8 cellular contexts compared by ENCODE assay signal in the genomic region with DNA sequence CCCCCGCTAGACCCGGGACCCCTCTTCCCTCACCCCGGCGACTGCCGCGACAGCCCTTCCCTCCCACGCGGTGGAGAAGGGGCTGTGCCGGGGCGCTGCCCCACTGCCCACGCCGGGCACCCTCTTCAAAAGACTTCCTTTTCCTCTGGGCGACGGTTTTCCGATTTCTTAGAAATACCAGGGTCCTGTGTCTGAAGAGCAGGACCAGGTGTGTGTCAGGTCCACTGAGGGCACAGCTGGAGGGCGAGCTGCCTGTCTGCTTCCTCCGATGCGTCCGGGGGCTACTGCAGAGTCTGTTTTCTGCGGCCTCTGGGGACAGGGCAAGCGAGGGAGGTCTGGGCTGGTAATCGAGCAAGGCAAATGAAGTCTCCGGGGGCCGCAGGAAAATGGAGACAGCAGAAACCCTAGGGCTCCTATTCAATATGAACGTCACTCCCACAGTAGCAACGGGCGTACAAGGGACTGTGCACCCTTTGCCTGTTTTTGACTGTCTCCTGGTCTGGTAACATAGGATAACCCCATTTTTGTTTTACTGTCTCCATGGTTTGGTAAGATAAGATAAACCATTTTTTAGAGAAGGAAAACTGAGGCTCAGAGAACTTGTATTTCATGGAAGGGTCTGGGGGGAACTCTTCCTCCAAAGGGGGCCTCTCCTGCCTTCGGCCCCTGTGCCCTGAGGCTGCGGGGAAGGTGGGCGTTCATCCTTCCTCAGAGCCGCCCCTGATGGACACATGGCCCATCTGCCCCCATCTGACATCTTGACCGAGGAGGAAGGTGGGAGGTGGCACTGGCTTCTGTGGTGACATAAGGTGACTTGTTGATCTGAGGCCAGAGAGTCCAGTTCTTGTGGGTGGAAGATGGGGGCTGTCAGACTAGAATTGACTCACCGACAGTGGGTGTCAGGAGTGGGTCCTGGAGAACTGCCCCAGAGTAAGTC. TPM values are rescaled to one million over a fixed set of nuclear protein-coding genes. Genes with fewer than 3 reads are reported as not detected.
DNase-seq lines count a peak whose midpoint lies in the region; ATAC-seq, FAIRE-seq and TF ChIP-seq lines count a peak whose summit lies in the region.

No MANE protein-coding gene starts in this region.

- ATAC-seq in A549 (no peak), GM19324 (IDR thresholded peaks at IDR 0.05; ENCODE audit: low FRiP score, unreplicated experiment) (peak; percentile 20)

- H3K4me2 ChIP-seq in A549, result peak overlapping the region; percentile 93

- FAIRE-seq in A549 (lab: Jason Lieb, UNC), result no peak

- peaks cover 0 to 36% (median 0%) of the 10 kb centered on the region in 6 donors for H3K36me3 ChIP-seq in spleen

- no peaks in the 10 kb centered on the region for H3K4me1 ChIP-seq in A549
- H3K4me1 ChIP-seq in spleen, result peaks cover 37 to 96% (median 86%) of the 10 kb centered on the region in 6 donors

- intact Hi-C loops in spleen (cut with DNase I; ENCODE audit: low total_unique reads), result no loop called here

- H3K9me3 ChIP-seq in A549 (no peaks in the 10 kb centered on the region), spleen (no peaks in the 10 kb centered on the region)

- CTCF ChIA-PET in A549 (lab: Yijun Ruan, JAX), result interaction anchor here (0.6 kb wide), 1 partner anchor 35 kb away, joined by 3 read pairs; no protein-coding TSS in a partner anchor

- H3K4me3 ChIP-seq in A549, result no peak overlapping the region; the same call in 2 of the 3 replicates
- peak overlapping the region; percentile 77 for H3K4me3 ChIP-seq in fibroblast of pulmonary artery (replicated peaks; ENCODE audit: low read depth, low read length)
- H3K4me3 ChIP-seq in spleen, result peak overlapping the region; percentile 76 to 98 (median 85)

- 82% methylated on average over 30 of the region's 33 CpGs for WGBS in A549 (ENCODE audit: missing lambda C conversion rate)
- 7 to 17% (median 10%) methylated on average over 25 to 33 of the region's 33 CpGs for WGBS in spleen, 5 donors

- POLR2A ChIA-PET in A549 (lab: Yijun Ruan, JAX), result no interaction called here

- TF ChIP-seq EP300 in A549 (IDR thresholded peaks at IDR 0.05), result no peak

- H3K27ac ChIP-seq in A549 (no peak overlapping the region; a peak in 1 of 6 replicates), spleen (peak overlapping the region; percentile 92 to 99 (median 98))

- TF ChIP-seq CTCF in A549 (IDR thresholded peaks at IDR 0.05) (no peak), fibroblast of pulmonary artery (IDR thresholded peaks at IDR 0.05; ENCODE audit: low read length, missing control alignments) (no peak), spleen (IDR thresholded peaks at IDR 0.05 in 8 of 11, conservative IDR thresholded peaks at IDR 0.05 in 3 of 11) (peak in 1 of 11 experiments; percentile 3)

- H3K27me3 ChIP-seq in spleen (replicated peaks in 1 of 7), result no peaks in the 10 kb centered on the region

- DNase-seq in A549 (ENCODE audit: low read depth in 1 of 2, low spot score in 1 of 2), result no peak
- DNase-seq in UCSD-AML1 (lab: John Stamatoyannopoulos, UW; ENCODE audit: unreplicated experiment), result peak; percentile 51
- no peak for DNase-seq in fibroblast of pulmonary artery (ENCODE audit: low read depth)
- no peak for DNase-seq in spleen
- DNase-seq in NCI-H2196 (lab: John Stamatoyannopoulos, UW; ENCODE audit: unreplicated experiment), result no peak
- no peak for DNase-seq in NCI-H1694 treated with DMSO at 0.1 percent for 48 hours (lab: John Stamatoyannopoulos, UW)
- no peak for DNase-seq in amygdala (lab: John Stamatoyannopoulos, UW)

- no peak for TF ChIP-seq POLR2A in A549 (IDR thresholded peaks at IDR 0.05; ENCODE audit: low read length)
- TF ChIP-seq POLR2A in spleen (IDR thresholded peaks at IDR 0.05), result no peak

- TF ChIP-seq RAD21 in A549 (conservative IDR thresholded peaks at IDR 0.05 in 1 of 2, IDR thresholded peaks at IDR 0.05 in 1 of 2), result no peak

TF ChIP-seq in A549, 52 proteins besides CTCF, POLR2A, EP300 and RAD21:
- TF ChIP-seq, protein P1, sequence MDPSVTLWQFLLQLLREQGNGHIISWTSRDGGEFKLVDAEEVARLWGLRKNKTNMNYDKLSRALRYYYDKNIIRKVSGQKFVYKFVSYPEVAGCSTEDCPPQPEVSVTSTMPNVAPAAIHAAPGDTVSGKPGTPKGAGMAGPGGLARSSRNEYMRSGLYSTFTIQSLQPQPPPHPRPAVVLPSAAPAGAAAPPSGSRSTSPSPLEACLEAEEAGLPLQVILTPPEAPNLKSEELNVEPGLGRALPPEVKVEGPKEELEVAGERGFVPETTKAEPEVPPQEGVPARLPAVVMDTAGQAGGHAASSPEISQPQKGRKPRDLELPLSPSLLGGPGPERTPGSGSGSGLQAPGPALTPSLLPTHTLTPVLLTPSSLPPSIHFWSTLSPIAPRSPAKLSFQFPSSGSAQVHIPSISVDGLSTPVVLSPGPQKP (IDR thresholded peaks at IDR 0.05; ENCODE audit: low read depth, low read length), result no peak
- TF ChIP-seq CHD2 (IDR thresholded peaks at IDR 0.05; ENCODE audit: low read length, partially characterized antibody), result no peak
- no peak for TF ChIP-seq CEBPB (IDR thresholded peaks at IDR 0.05)
- no peak for TF ChIP-seq NR3C1 (IDR thresholded peaks at IDR 0.05)
- no peak for TF ChIP-seq GATA3 (IDR thresholded peaks at IDR 0.05; ENCODE audit: borderline replicate concordance)
- TF ChIP-seq, protein P2, sequence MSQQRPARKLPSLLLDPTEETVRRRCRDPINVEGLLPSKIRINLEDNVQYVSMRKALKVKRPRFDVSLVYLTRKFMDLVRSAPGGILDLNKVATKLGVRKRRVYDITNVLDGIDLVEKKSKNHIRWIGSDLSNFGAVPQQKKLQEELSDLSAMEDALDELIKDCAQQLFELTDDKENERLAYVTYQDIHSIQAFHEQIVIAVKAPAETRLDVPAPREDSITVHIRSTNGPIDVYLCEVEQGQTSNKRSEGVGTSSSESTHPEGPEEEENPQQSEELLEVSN (IDR thresholded peaks at IDR 0.05; ENCODE audit: borderline replicate concordance, low read depth), result no peak
- no peak for TF ChIP-seq SREBF2 (IDR thresholded peaks at IDR 0.05)
- no peak for TF ChIP-seq ZNF302 (CRISPR knock-in tag; IDR thresholded peaks at IDR 0.05)
- no peak for TF ChIP-seq EHMT2 (IDR thresholded peaks at IDR 0.05; ENCODE audit: low read depth)
- TF ChIP-seq KDM5A (IDR thresholded peaks at IDR 0.05), result no peak
- no peak for TF ChIP-seq JUN (IDR thresholded peaks at IDR 0.05)
- TF ChIP-seq FOXS1 (CRISPR knock-in tag; IDR thresholded peaks at IDR 0.05), result no peak
- TF ChIP-seq, protein P3, sequence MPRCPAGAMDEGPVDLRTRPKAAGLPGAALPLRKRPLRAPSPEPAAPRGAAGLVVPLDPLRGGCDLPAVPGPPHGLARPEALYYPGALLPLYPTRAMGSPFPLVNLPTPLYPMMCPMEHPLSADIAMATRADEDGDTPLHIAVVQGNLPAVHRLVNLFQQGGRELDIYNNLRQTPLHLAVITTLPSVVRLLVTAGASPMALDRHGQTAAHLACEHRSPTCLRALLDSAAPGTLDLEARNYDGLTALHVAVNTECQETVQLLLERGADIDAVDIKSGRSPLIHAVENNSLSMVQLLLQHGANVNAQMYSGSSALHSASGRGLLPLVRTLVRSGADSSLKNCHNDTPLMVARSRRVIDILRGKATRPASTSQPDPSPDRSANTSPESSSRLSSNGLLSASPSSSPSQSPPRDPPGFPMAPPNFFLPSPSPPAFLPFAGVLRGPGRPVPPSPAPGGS (IDR thresholded peaks at IDR 0.05), result no peak
- no peak for TF ChIP-seq JUNB (IDR thresholded peaks at IDR 0.05)
- TF ChIP-seq, protein P4, sequence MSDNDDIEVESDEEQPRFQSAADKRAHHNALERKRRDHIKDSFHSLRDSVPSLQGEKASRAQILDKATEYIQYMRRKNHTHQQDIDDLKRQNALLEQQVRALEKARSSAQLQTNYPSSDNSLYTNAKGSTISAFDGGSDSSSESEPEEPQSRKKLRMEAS (IDR thresholded peaks at IDR 0.05), result no peak
- no peak for TF ChIP-seq HDAC2 (IDR thresholded peaks at IDR 0.05)

RNA-seq across cellular contexts. Expression of a gene that starts 1.0 kb away (rescaled TPM):
- polyA plus RNA-seq in A549 (2011; rRNA removed) (0.06 and 0.09 TPM in 2 replicates), A549 (2017; fragmentation: RNase III; extraction: RNeasy Plus Mini Kit Qiagen cat#74134 plus additional on column Dnase treatment) (0.05 to 0.22 TPM (median 0.07 TPM) in 3 replicates), spleen (10 to 100 TPM; 28.5 to 63.2 (median 36.8) TPM)
- polyA plus RNA-seq in A549 (2012; cell fraction: cytosol; rRNA removed), result 0.05 and 0.12 TPM in 2 replicates
- 0.10 and 0.11 TPM in 2 replicates for polyA plus RNA-seq in A549 (2012; cell fraction: nucleus; rRNA removed)
- 0.05 and 0.08 TPM in 2 replicates for polyA minus RNA-seq in A549 (2011; rRNA and poly(A)+ RNA removed)
- 100 to 1,000 TPM; 142 to 233 (median 183) TPM for total RNA-seq in spleen

Comparison
In these comparisons a context has a peak if more than half of its experiments do, and no peak if none do; other contexts are left out.
1. H3K27ac ChIP-seq: peak in spleen (8 of 8); none in A549 (0 of 2).
2. RNA of a gene that starts 1.0 kb away (polyA plus RNA-seq): 28.5 to 63.2 TPM in spleen; 0.05 to 0.22 TPM in A549; every median in the first group is over 10 times any median in the second.